8 cellular contexts compared by ENCODE assay signal in genomic region chr2:158191076-158191566, GRCh38.
DNase-seq lines count a peak whose midpoint lies in the region; ATAC-seq and TF ChIP-seq lines count a peak whose summit lies in the region.

No MANE protein-coding gene starts in this region.

- H3K4me3 ChIP-seq in foreskin fibroblast (ENCODE audit: low read depth in 1 of 2, low read length in 2 of 2), result no peak overlapping the region

- no peaks in the 10 kb centered on the region for H3K9me3 Mint-ChIP-seq in activated CD4-positive, alpha-beta T cell treated with anti-CD3 and anti-CD28 coated beads, Interleukin-2, amount 10 ng/mL, durations not matched to agents 7 days and 5 days
- no peaks in the 10 kb centered on the region for H3K9me3 Mint-ChIP-seq in memory B cell

- peaks cover 28% of the 10 kb centered on the region for H3K27me3 Mint-ChIP-seq in activated CD4-positive, alpha-beta T cell treated with anti-CD3 and anti-CD28 coated beads, Interleukin-2, amount 10 ng/mL, durations not matched to agents 7 days and 5 days
- peaks cover 2% of the 10 kb centered on the region for H3K27me3 Mint-ChIP-seq in memory B cell

- DNase-seq in stimulated activated CD4-positive, alpha-beta T cell treated with anti-CD3 and anti-CD28 coated beads, Interleukin-12 subunit alpha, Interleukin-12 subunit beta, amount 100 ng/mL, for 48 hours (ENCODE audit: low read depth in 2 of 3, low spot score in 1 of 3), result peak in 2 of 3 donors; percentile 22 to 24
- DNase-seq in stimulated activated CD4-positive, alpha-beta T cell treated with anti-CD3 and anti-CD28 coated beads, Interleukin-12 subunit alpha, Interleukin-12 subunit beta, amount 100 ng/mL, for 4 hours, result no peak
- DNase-seq in activated CD4-positive, alpha-beta T cell treated with anti-CD3 and anti-CD28 coated beads, Interleukin-2, amount 10 ng/mL, durations not matched to agents 7 days and 5 days, result peak; percentile 56
- DNase-seq in memory B cell (ENCODE audit: low spot score in 2 of 2), result no peak
- no peak for DNase-seq in NCI-H2081 (lab: John Stamatoyannopoulos, UW)
- no peak for DNase-seq in foreskin fibroblast
- no peak for DNase-seq in CD1c-positive myeloid dendritic cell (ENCODE audit: extremely low spot score)

- POLR2A ChIA-PET in activated CD4-positive, alpha-beta T cell treated with anti-CD3 and anti-CD28 coated beads, Interleukin-2, amount 10 ng/mL, durations not matched to agents 7 days and 5 days (lab: Charles Lee), result no interaction called here

- no peaks in the 10 kb centered on the region for H3K36me3 Mint-ChIP-seq in activated CD4-positive, alpha-beta T cell treated with anti-CD3 and anti-CD28 coated beads, Interleukin-2, amount 10 ng/mL, durations not matched to agents 7 days and 5 days (ENCODE audit: low read depth)
- no peaks in the 10 kb centered on the region for H3K36me3 Mint-ChIP-seq in memory B cell

- peak; percentile 77 for ATAC-seq in HG03095 (IDR thresholded peaks at IDR 0.05; ENCODE audit: unreplicated experiment)
- ATAC-seq in memory B cell (ENCODE audit: low read depth), result peak; percentile 76

- peak overlapping the region; percentile 51 for H3K4me3 Mint-ChIP-seq in activated CD4-positive, alpha-beta T cell treated with anti-CD3 and anti-CD28 coated beads, Interleukin-2, amount 10 ng/mL, durations not matched to agents 7 days and 5 days
- H3K4me3 Mint-ChIP-seq in memory B cell, result peak overlapping the region; percentile 67

- peak overlapping the region; percentile 26 for H3K27ac Mint-ChIP-seq in activated CD4-positive, alpha-beta T cell treated with anti-CD3 and anti-CD28 coated beads, Interleukin-2, amount 10 ng/mL, durations not matched to agents 7 days and 5 days
- H3K27ac Mint-ChIP-seq in memory B cell, result peak overlapping the region; percentile 87

- CTCF ChIA-PET in activated CD4-positive, alpha-beta T cell treated with anti-CD3 and anti-CD28 coated beads, Interleukin-2, amount 10 ng/mL, durations not matched to agents 7 days and 5 days (lab: Charles Lee), result interaction anchor here (1.2 kb wide), 1 partner anchor 15 kb away, joined by 4 read pairs; no protein-coding TSS in a partner anchor

- peaks cover 28% of the 10 kb centered on the region for H3K4me1 Mint-ChIP-seq in activated CD4-positive, alpha-beta T cell treated with anti-CD3 and anti-CD28 coated beads, Interleukin-2, amount 10 ng/mL, durations not matched to agents 7 days and 5 days
- H3K4me1 Mint-ChIP-seq in memory B cell, result peaks cover 12% of the 10 kb centered on the region

- TF ChIP-seq CTCF in foreskin fibroblast (IDR thresholded peaks at IDR 0.05; ENCODE audit: low read depth, low read length), result no peak

Comparison
In these comparisons a context has a peak if more than half of its experiments do, and no peak if none do; other contexts are left out.
1. DNase-seq: peak in stimulated activated CD4-positive, alpha-beta T cell treated with anti-CD3 and anti-CD28 coated beads, Interleukin-12 subunit alpha, Interleukin-12 subunit beta, amount 100 ng/mL, for 48 hours (2 of 3) and activated CD4-positive, alpha-beta T cell treated with anti-CD3 and anti-CD28 coated beads, Interleukin-2, amount 10 ng/mL, durations not matched to agents 7 days and 5 days (single experiment); none in stimulated activated CD4-positive, alpha-beta T cell treated with anti-CD3 and anti-CD28 coated beads, Interleukin-12 subunit alpha, Interleukin-12 subunit beta, amount 100 ng/mL, for 4 hours (single experiment), memory B cell (0 of 2), NCI-H2081 (0 of 2), foreskin fibroblast (0 of 2) and CD1c-positive myeloid dendritic cell (single experiment).